8 cellular contexts compared by ENCODE assay signal in genomic region chr6:116217069-116217468, GRCh38. TPM values are rescaled to one million over a fixed set of nuclear protein-coding genes. Genes with fewer than 3 reads are reported as not detected.
DNase-seq lines count a peak whose midpoint lies in the region; ATAC-seq and TF ChIP-seq lines count a peak whose summit lies in the region.

No MANE protein-coding gene starts in this region.

- WGBS in stomach, 5 donors = 0 to 18% (median 2%) methylated on average over 1 of the region's 1 CpG

- TF ChIP-seq EP300 in stomach (IDR thresholded peaks at IDR 0.05) = no peak

- TF ChIP-seq CTCF in AG09309 (IDR thresholded peaks at IDR 0.05; ENCODE audit: control insufficient read depth, insufficient read depth, low read depth, low read length, missing control alignments) = peak; percentile 54
- peak; percentile 53 for TF ChIP-seq CTCF in MM.1S (IDR thresholded peaks at IDR 0.05; ENCODE audit: low read length)
- peak; percentile 60 for TF ChIP-seq CTCF in activated CD8-positive, alpha-beta T cell treated with anti-CD3 and anti-CD28 coated beads for 36 hours (IDR thresholded peaks at IDR 0.05)
- peak; percentile 68 for TF ChIP-seq CTCF in left ventricle myocardium inferior (IDR thresholded peaks at IDR 0.05; ENCODE audit: borderline replicate concordance)
- peak in 5 of 7 experiments; percentile 28 to 54 (median 31) for TF ChIP-seq CTCF in stomach (IDR thresholded peaks at IDR 0.05)

- H3K4me3 ChIP-seq in AG09309 (ENCODE audit: control insufficient read depth, low read depth, low read length) = no peak overlapping the region
- H3K4me3 ChIP-seq in MM.1S (ENCODE audit: low read length) = no peak overlapping the region
- no peak overlapping the region for H3K4me3 ChIP-seq in left ventricle myocardium inferior
- no peak overlapping the region for H3K4me3 ChIP-seq in stomach

- H3K27ac Mint-ChIP-seq in activated CD8-positive, alpha-beta T cell treated with anti-CD3 and anti-CD28 coated beads for 36 hours = peak overlapping the region; percentile 57

- POLR2A ChIA-PET in activated CD8-positive, alpha-beta T cell treated with anti-CD3 and anti-CD28 coated beads for 36 hours (lab: Charles Lee) = interaction anchor here (0.6 kb wide), 1 partner anchor 41 kb away, joined by 3 read pairs; no protein-coding TSS in a partner anchor

- TF ChIP-seq POLR2A in stomach (IDR thresholded peaks at IDR 0.05) = no peak

- H3K36me3 ChIP-seq in MM.1S (replicated peaks; ENCODE audit: insufficient read depth, low read length) = no peaks in the 10 kb centered on the region
- no peaks in the 10 kb centered on the region for H3K36me3 ChIP-seq in left ventricle myocardium inferior
- peaks cover 0 to 11% (median 10%) of the 10 kb centered on the region in 4 donors for H3K36me3 ChIP-seq in stomach

- H3K9me3 ChIP-seq in MM.1S (replicated peaks; ENCODE audit: insufficient read depth, low read length) (no peaks in the 10 kb centered on the region), left ventricle myocardium inferior (replicated peaks) (no peaks in the 10 kb centered on the region), stomach (no peaks in the 10 kb centered on the region)

- H3K4me1 ChIP-seq in MM.1S (ENCODE audit: low read length) = no peaks in the 10 kb centered on the region
- peaks cover 14% of the 10 kb centered on the region for H3K4me1 ChIP-seq in left ventricle myocardium inferior
- H3K4me1 ChIP-seq in stomach = peaks cover 0 to 19% (median 3%) of the 10 kb centered on the region in 4 donors

- no peak for DNase-seq in AG09309 (ENCODE audit: low read depth)
- peak; percentile 47 for DNase-seq in MM.1S
- DNase-seq in activated CD8-positive, alpha-beta T cell treated with anti-CD3 and anti-CD28 coated beads for 36 hours = no peak
- DNase-seq in left ventricle myocardium inferior = no peak
- no peak for DNase-seq in stomach
- DNase-seq in hepatic stellate cell (ENCODE audit: low spot score) = no peak

- H3K27me3 Mint-ChIP-seq in activated CD8-positive, alpha-beta T cell treated with anti-CD3 and anti-CD28 coated beads for 36 hours = no peaks in the 10 kb centered on the region

- H3K27ac ChIP-seq in MM.1S (ENCODE audit: low read length) (no peak overlapping the region), left ventricle myocardium inferior (replicated peaks) (peak overlapping the region; percentile 22), stomach (no peak overlapping the region)

- CTCF ChIA-PET in activated CD8-positive, alpha-beta T cell treated with anti-CD3 and anti-CD28 coated beads for 36 hours (lab: Charles Lee) = interaction anchor here (0.6 to 2.8 kb wide), 16 partner anchors 8 to 344 kb away, joined by 3 to 20 read pairs (median 5); partner anchors contain the start of genes TSPYL1 and TSPYL4

- H3K9ac ChIP-seq in MM.1S (ENCODE audit: low read length) = no peak overlapping the region

- H3K4me1 Mint-ChIP-seq in activated CD8-positive, alpha-beta T cell treated with anti-CD3 and anti-CD28 coated beads for 36 hours (ENCODE audit: low read depth) = peaks cover 6% of the 10 kb centered on the region

- no peaks in the 10 kb centered on the region for H4K20me1 ChIP-seq in MM.1S (ENCODE audit: insufficient read depth, low read length)

- no peak overlapping the region for H3K4me3 Mint-ChIP-seq in activated CD8-positive, alpha-beta T cell treated with anti-CD3 and anti-CD28 coated beads for 36 hours

- no peaks in the 10 kb centered on the region for H3K9me2 ChIP-seq in MM.1S (replicated peaks; ENCODE audit: insufficient read depth, low read length)

- intact Hi-C loops in activated CD8-positive, alpha-beta T cell treated with anti-CD3 and anti-CD28 coated beads for 36 hours (cut with micrococcal nuclease) = no loop called here
- intact Hi-C loops in left ventricle myocardium inferior (cut with micrococcal nuclease) = no loop called here
- intact Hi-C loops in stomach (cut with DNase I; ENCODE audit: low total_unique reads) = no loop called here

- H3K9me3 Mint-ChIP-seq in activated CD8-positive, alpha-beta T cell treated with anti-CD3 and anti-CD28 coated beads for 36 hours = no peaks in the 10 kb centered on the region

- H3K27me3 ChIP-seq in MM.1S (replicated peaks; ENCODE audit: insufficient read depth, low read length) = no peaks in the 10 kb centered on the region
- H3K27me3 ChIP-seq in left ventricle myocardium inferior (ENCODE audit: low read depth) = no peaks in the 10 kb centered on the region
- no peaks in the 10 kb centered on the region for H3K27me3 ChIP-seq in stomach

- no peak overlapping the region for H3K4me2 ChIP-seq in MM.1S (ENCODE audit: low read depth, low read length)

- H3F3A ChIP-seq in MM.1S (ENCODE audit: insufficient read depth, low read length) = 0 out of 2 replicates have a peak, but pooled peaks cover 4% of the 10 kb centered on the region

- ATAC-seq in GM18499 (IDR thresholded peaks at IDR 0.05; ENCODE audit: insufficient read depth, unreplicated experiment) (peak; percentile 41), GM19324 (IDR thresholded peaks at IDR 0.05; ENCODE audit: low FRiP score, unreplicated experiment) (no peak)
- ATAC-seq in activated CD8-positive, alpha-beta T cell treated with anti-CD3 and anti-CD28 coated beads for 36 hours = peak; percentile 82

- H3K79me2 ChIP-seq in MM.1S (ENCODE audit: low read length) = no peaks in the 10 kb centered on the region

- H3K36me3 Mint-ChIP-seq in activated CD8-positive, alpha-beta T cell treated with anti-CD3 and anti-CD28 coated beads for 36 hours (ENCODE audit: low read depth) = peaks cover 4% of the 10 kb centered on the region

- no peak overlapping the region for H2AFZ ChIP-seq in MM.1S (ENCODE audit: low read length)

RNA-seq across cellular contexts. Expression of gene TSPYL4, which starts 36.8 kb away (rescaled TPM):
- 10 to 100 TPM; 11.8 to 12.2 TPM for total RNA-seq in activated CD8-positive, alpha-beta T cell treated with anti-CD3 and anti-CD28 coated beads for 36 hours
- 30.5 TPM for total RNA-seq in left ventricle myocardium inferior
- total RNA-seq in stomach = 10 to 100 TPM in 2 of 5 donors, 1 to 10 TPM in 3; 2.3 to 33.5 (median 8.7) TPM
- 10 to 100 TPM in 1 of 3 donors, 1 to 10 TPM in 2; 5.8 to 10.4 (median 9.5) TPM for polyA plus RNA-seq in stomach
